ENCODE assay signal across 8 cellular contexts in genomic region chr10:79348640-79348988, GRCh38. TPM values are rescaled to one million over a fixed set of nuclear protein-coding genes. Genes with fewer than 3 reads are reported as not detected.
A peak's percentile ranks its signal among the peaks of the same experiment; 100 is the strongest.
DNase-seq lines count a peak whose midpoint lies in the region; ATAC-seq and TF ChIP-seq lines count a peak whose summit lies in the region.

No MANE protein-coding gene starts in this region.

- no peaks in the 10 kb centered on the region for H3K9me3 ChIP-seq in lower lobe of right lung

- H3K4me3 Mint-ChIP-seq in activated naive CD4-positive, alpha-beta T cell treated with anti-CD3 and anti-CD28 coated beads, Interleukin-2, amount 10 ng/mL, durations not matched to agents 7 days and 5 days: peak overlapping the region; percentile 80
- peak overlapping the region; percentile 86 for H3K4me3 Mint-ChIP-seq in type B pancreatic cell

- H3K36me3 ChIP-seq in lower lobe of right lung: peaks cover 49% of the 10 kb centered on the region

- no peaks in the 10 kb centered on the region for H3K9me3 Mint-ChIP-seq in activated naive CD4-positive, alpha-beta T cell treated with anti-CD3 and anti-CD28 coated beads, Interleukin-2, amount 10 ng/mL, durations not matched to agents 7 days and 5 days
- H3K9me3 Mint-ChIP-seq in type B pancreatic cell: no peaks in the 10 kb centered on the region

- H3K4me3 ChIP-seq in astrocyte of the spinal cord (ENCODE audit: low read depth, low read length): peak overlapping the region; percentile 76
- H3K4me3 ChIP-seq in lower lobe of right lung: peak overlapping the region; percentile 94

- CTCF ChIA-PET in activated naive CD4-positive, alpha-beta T cell treated with anti-CD3 and anti-CD28 coated beads, Interleukin-2, amount 10 ng/mL, durations not matched to agents 7 days and 5 days (lab: Charles Lee): interaction anchor here (0.8 to 5.4 kb wide), 11 partner anchors 14 to 587 kb away, joined by 3 to 40 read pairs (median 5); no protein-coding TSS in a partner anchor

- TF ChIP-seq CTCF in astrocyte of the spinal cord (IDR thresholded peaks at IDR 0.05; ENCODE audit: low read depth, low read length) (no peak), lower lobe of right lung (IDR thresholded peaks at IDR 0.05) (no peak), type B pancreatic cell (conservative IDR thresholded peaks at IDR 0.05) (no peak)

- peak overlapping the region; percentile 90 for H3K27ac ChIP-seq in lower lobe of right lung

- H3K27me3 ChIP-seq in lower lobe of right lung (ENCODE audit: low read depth): no peaks in the 10 kb centered on the region

- peak overlapping the region; percentile 90 for H3K27ac Mint-ChIP-seq in activated naive CD4-positive, alpha-beta T cell treated with anti-CD3 and anti-CD28 coated beads, Interleukin-2, amount 10 ng/mL, durations not matched to agents 7 days and 5 days
- peak overlapping the region; percentile 62 for H3K27ac Mint-ChIP-seq in type B pancreatic cell

- peaks cover 36% of the 10 kb centered on the region for H3K36me3 Mint-ChIP-seq in activated naive CD4-positive, alpha-beta T cell treated with anti-CD3 and anti-CD28 coated beads, Interleukin-2, amount 10 ng/mL, durations not matched to agents 7 days and 5 days
- peaks cover 15% of the 10 kb centered on the region for H3K36me3 Mint-ChIP-seq in type B pancreatic cell

- ATAC-seq in lower lobe of right lung: no peak
- ATAC-seq in GM18870 (IDR thresholded peaks at IDR 0.05; ENCODE audit: unreplicated experiment): no peak
- no peak for ATAC-seq in GM18511 (IDR thresholded peaks at IDR 0.05; ENCODE audit: unreplicated experiment)
- ATAC-seq in HG03354 (IDR thresholded peaks at IDR 0.05; ENCODE audit: poor library complexity, severe bottlenecking, unreplicated experiment): no peak

- intact Hi-C loops in lower lobe of right lung (cut with DNase I): no loop called here

- H3K4me1 ChIP-seq in lower lobe of right lung: peaks cover 30% of the 10 kb centered on the region

- peaks cover 52% of the 10 kb centered on the region for H3K4me1 Mint-ChIP-seq in activated naive CD4-positive, alpha-beta T cell treated with anti-CD3 and anti-CD28 coated beads, Interleukin-2, amount 10 ng/mL, durations not matched to agents 7 days and 5 days
- H3K4me1 Mint-ChIP-seq in type B pancreatic cell (ENCODE audit: unreplicated experiment): peaks cover 5% of the 10 kb centered on the region

- DNase-seq in activated naive CD4-positive, alpha-beta T cell treated with anti-CD3 and anti-CD28 coated beads, Interleukin-2, amount 10 ng/mL, durations not matched to agents 7 days and 5 days: no peak
- DNase-seq in activated naive CD4-positive, alpha-beta T cell treated with anti-CD3 and anti-CD28 coated beads, Interleukin-2, amount 50 U/mL, for 16 hours: no peak
- DNase-seq in astrocyte of the spinal cord (ENCODE audit: low read depth, low spot score): no peak
- DNase-seq in lower lobe of right lung: no peak
- no peak for DNase-seq in type B pancreatic cell (ENCODE audit: extremely low spot score, unreplicated experiment)

- no peaks in the 10 kb centered on the region for H3K27me3 Mint-ChIP-seq in activated naive CD4-positive, alpha-beta T cell treated with anti-CD3 and anti-CD28 coated beads, Interleukin-2, amount 10 ng/mL, durations not matched to agents 7 days and 5 days
- H3K27me3 Mint-ChIP-seq in type B pancreatic cell: no peaks in the 10 kb centered on the region

- in situ Hi-C loops in astrocyte of the spinal cord (cut with HindIII; ENCODE audit: low sequenced_read_pairs): no loop called here

RNA-seq across cellular contexts. Expression of gene PPIF, which starts 1.3 kb away (rescaled TPM):
- total RNA-seq in lower lobe of right lung (28.5 TPM), type B pancreatic cell (ENCODE audit: low replicate concordance) (67.5 and 91.3 TPM in 2 replicates)
